Comparison of ENCODE assay signal across 11 cellular contexts in genomic region chr16:57941016-57941656, GRCh38. TPM values are rescaled to one million over a fixed set of nuclear protein-coding genes. Genes with fewer than 3 reads are reported as not detected.
A peak's percentile ranks its signal among the peaks of the same experiment; 100 is the strongest.
DNase-seq lines count a peak whose midpoint lies in the region; ATAC-seq and TF ChIP-seq lines count a peak whose summit lies in the region.
"Had no signal": no experiment of that assay in that cellular context is flagged by ENCODE, and none has a peak within 500 bp of the region (broad histone marks: within the 10 kb centered on the region; RNA-seq: fewer than 3 reads in every experiment).

No MANE protein-coding gene starts in this region.

- no peak overlapping the region for H3K4me3 ChIP-seq in astrocyte of the spinal cord (ENCODE audit: low read depth, low read length)
- no peak overlapping the region for H3K4me3 ChIP-seq in right lobe of liver

- WGBS in right lobe of liver (ENCODE audit: insufficient coverage, low coverage, low lambda C conversion rate, missing lambda C conversion rate): 17% methylated on average over 10 of the region's 11 CpGs

- DNase-seq in COLO668 (lab: John Stamatoyannopoulos, UW; ENCODE audit: unreplicated experiment) (peak; percentile 13), NCI-H2107 treated with DMSO at 0.1 percent for 48 hours (lab: John Stamatoyannopoulos, UW; ENCODE audit: unreplicated experiment) (peak; percentile 45), astrocyte of the spinal cord (ENCODE audit: low read depth, low spot score) (peak; percentile 24), right lobe of liver (peak; percentile 88 to 90 (median 89)), MV-4-11 (lab: John Stamatoyannopoulos, UW) (no peak)
- no peak for DNase-seq in activated naive CD4-positive, alpha-beta T cell (lab: John Stamatoyannopoulos, UW)
- no peak for DNase-seq in central memory CD4-positive, alpha-beta T cell
- DNase-seq: T-helper 1 cell had no signal

- TF ChIP-seq POLR2A in right lobe of liver (IDR thresholded peaks at IDR 0.05): no peak

- no peaks in the 10 kb centered on the region for H3K9me3 ChIP-seq in right lobe of liver

- H3K4me1 ChIP-seq in right lobe of liver: peaks cover 0 to 10% (median 0%) of the 10 kb centered on the region in 4 donors

- ATAC-seq in right lobe of liver: peak; percentile 78 to 92 (median 87)
- ATAC-seq in HG03280 (IDR thresholded peaks at IDR 0.05; ENCODE audit: unreplicated experiment): no peak

- no peaks in the 10 kb centered on the region for H3K27me3 ChIP-seq in right lobe of liver

- no peak for TF ChIP-seq CTCF in astrocyte of the spinal cord (IDR thresholded peaks at IDR 0.05; ENCODE audit: low read depth, low read length)
- no peak for TF ChIP-seq CTCF in right lobe of liver (IDR thresholded peaks at IDR 0.05)

- H3K27ac ChIP-seq in right lobe of liver: no peak overlapping the region

- intact Hi-C loops in right lobe of liver (cut with DNase I): no loop called here

- no peaks in the 10 kb centered on the region for H3K36me3 ChIP-seq in right lobe of liver

- in situ Hi-C loops in astrocyte of the spinal cord (cut with HindIII; ENCODE audit: low sequenced_read_pairs): no loop called here

RNA-seq across cellular contexts. Expression of gene CNGB1, which starts 29.8 kb away (rescaled TPM):
- total RNA-seq in right lobe of liver: not detected
- total RNA-seq: CD8-positive, alpha-beta memory T cell; LHCN-M2 had no signal

RNA-seq across cellular contexts. Expression of gene ZNF319, which starts 59.3 kb away (rescaled TPM):
- total RNA-seq in right lobe of liver: 1 to 10 TPM; 2.5 to 4.9 (median 3.4) TPM

Comparison
In these comparisons a context has a peak if more than half of its experiments do, and no peak if none do; other contexts are left out.
1. DNase-seq: peak in COLO668 (single experiment), NCI-H2107 treated with DMSO at 0.1 percent for 48 hours (single experiment), astrocyte of the spinal cord (single experiment) and right lobe of liver (3 of 3); none in activated naive CD4-positive, alpha-beta T cell (0 of 4), MV-4-11 (single experiment) and central memory CD4-positive, alpha-beta T cell (single experiment).